ENCODE assay signal across 1 cellular context in genomic region chr19:4749870-4750269, GRCh38.
TF ChIP-seq lines count a peak whose summit lies in the region.

No MANE protein-coding gene starts in this region.

TF ChIP-seq in SK-N-SH, 30 proteins besides CTCF, POLR2A, EP300 and RAD21 (continued from another document):
- TF ChIP-seq ZBTB33 (IDR thresholded peaks at IDR 0.05; ENCODE audit: borderline replicate concordance, low read depth) (no peak), RFX5 (IDR thresholded peaks at IDR 0.05; ENCODE audit: low read length) (no peak)
